1 cellular context compared by ENCODE assay signal in the genomic region with DNA sequence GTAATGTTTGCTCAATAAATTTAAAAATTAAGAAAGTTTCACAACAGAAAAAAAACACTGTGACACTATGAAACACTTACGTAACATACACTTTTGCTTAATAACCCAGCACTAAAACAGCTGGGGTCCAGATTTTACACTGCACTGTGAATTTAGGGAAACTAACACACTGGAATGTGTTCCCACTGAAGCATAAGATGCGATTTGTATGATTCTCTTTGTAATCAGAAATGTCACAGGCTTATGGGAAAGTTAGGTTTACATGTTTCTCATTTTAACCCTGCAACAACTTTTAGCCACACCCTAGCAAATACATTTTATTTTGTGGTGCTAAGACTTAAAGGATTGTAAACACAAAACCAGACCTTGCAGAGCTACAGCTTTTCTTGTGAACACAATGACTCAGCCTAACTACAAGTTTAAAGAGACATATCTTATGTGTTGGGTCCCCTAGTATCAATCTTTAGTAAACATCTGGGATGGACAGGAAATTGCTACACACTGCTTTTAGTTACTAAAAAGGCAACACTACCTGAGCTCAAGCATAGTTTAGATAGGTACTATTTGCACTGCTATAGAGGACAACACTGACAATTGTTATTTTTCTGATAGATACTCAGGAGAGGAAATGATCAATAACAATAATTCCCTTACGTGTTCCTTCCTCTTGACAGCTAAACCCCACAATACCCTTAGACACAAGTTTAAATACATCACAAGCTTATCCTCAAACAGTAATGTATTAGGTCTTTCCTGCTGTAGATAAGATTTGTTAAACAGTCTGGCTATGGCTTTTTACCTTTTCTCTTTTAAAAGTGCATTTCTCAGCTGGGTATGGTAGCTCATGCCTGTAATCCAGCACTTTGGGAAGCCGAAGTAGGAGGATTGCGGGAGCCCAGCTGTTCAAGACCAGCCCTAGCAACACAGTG.
TF ChIP-seq lines count a peak whose summit lies in the region.

No MANE protein-coding gene starts in this region.

TF ChIP-seq in HepG2, 621 proteins besides CTCF, POLR2A, EP300 and RAD21 (continued from another document and continues in another):
- TF ChIP-seq ZNF687 (CRISPR knock-in tag; IDR thresholded peaks at IDR 0.05): no peak
- TF ChIP-seq ZNF18 (CRISPR knock-in tag; IDR thresholded peaks at IDR 0.05; ENCODE audit: insufficient replicate concordance): no peak
- TF ChIP-seq ZNF296 (CRISPR knock-in tag; conservative IDR thresholded peaks at IDR 0.05): no peak
- TF ChIP-seq, protein P1, sequence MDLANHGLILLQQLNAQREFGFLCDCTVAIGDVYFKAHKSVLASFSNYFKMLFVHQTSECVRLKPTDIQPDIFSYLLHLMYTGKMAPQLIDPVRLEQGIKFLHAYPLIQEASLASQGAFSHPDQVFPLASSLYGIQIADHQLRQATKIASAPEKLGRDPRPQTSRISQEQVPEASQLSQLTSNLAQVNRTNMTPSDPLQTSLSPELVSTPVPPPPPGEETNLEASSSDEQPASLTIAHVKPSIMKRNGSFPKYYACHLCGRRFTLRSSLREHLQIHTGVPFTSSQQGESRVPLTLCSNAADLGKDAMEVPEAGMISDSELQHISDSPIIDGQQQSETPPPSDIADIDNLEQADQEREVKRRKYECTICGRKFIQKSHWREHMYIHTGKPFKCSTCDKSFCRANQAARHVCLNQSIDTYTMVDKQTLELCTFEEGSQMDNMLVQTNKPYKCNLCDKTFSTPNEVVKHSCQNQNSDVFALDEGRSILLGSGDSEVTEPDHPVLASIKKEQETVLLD (CRISPR knock-in tag; IDR thresholded peaks at IDR 0.05; ENCODE audit: low read depth): 0 out of 2 replicates have a peak, but pooled peaks have one; percentile 49
- TF ChIP-seq NCOR1 (IDR thresholded peaks at IDR 0.05; ENCODE audit: borderline replicate concordance, low read length): no peak
- no peak for TF ChIP-seq CBX5 (CRISPR knock-in tag; IDR thresholded peaks at IDR 0.05; ENCODE audit: borderline replicate concordance)
- no peak for TF ChIP-seq TBP (CRISPR knock-in tag; IDR thresholded peaks at IDR 0.05)
- peak; percentile 82; the same call in 1 of the 2 replicates for TF ChIP-seq GFI1 (CRISPR knock-in tag; IDR thresholded peaks at IDR 0.05; ENCODE audit: borderline replicate concordance)
- TF ChIP-seq ZNF276 (CRISPR knock-in tag; IDR thresholded peaks at IDR 0.05; ENCODE audit: low read depth): no peak
- TF ChIP-seq MTA1 (CRISPR knock-in tag; IDR thresholded peaks at IDR 0.05; ENCODE audit: borderline replicate concordance): no peak
- no peak for TF ChIP-seq HOXA7 (CRISPR knock-in tag; IDR thresholded peaks at IDR 0.05)
- TF ChIP-seq ZNF432 (CRISPR knock-in tag; IDR thresholded peaks at IDR 0.05; ENCODE audit: borderline replicate concordance): no peak
- 0 out of 2 replicates have a peak, but pooled peaks have one; percentile 36 for TF ChIP-seq ZNF414 (CRISPR knock-in tag; IDR thresholded peaks at IDR 0.05)
- TF ChIP-seq TOE1 (CRISPR knock-in tag; IDR thresholded peaks at IDR 0.05): no peak
- no peak for TF ChIP-seq GTF2F1 (IDR thresholded peaks at IDR 0.05; ENCODE audit: low read length)
- no peak; the same call in 1 of the 2 replicates for TF ChIP-seq ZNF558 (CRISPR knock-in tag; IDR thresholded peaks at IDR 0.05; ENCODE audit: borderline replicate concordance)
- TF ChIP-seq ZNF800 (CRISPR knock-in tag; IDR thresholded peaks at IDR 0.05): peak; percentile 69; the same call in 1 of the 2 replicates
- peak; percentile 89 for TF ChIP-seq RXRB (CRISPR knock-in tag; IDR thresholded peaks at IDR 0.05; ENCODE audit: borderline replicate concordance)
- TF ChIP-seq TEAD3 (CRISPR knock-in tag; optimal IDR thresholded peaks at IDR 0.05; ENCODE audit: borderline replicate concordance): peak; percentile 44
- TF ChIP-seq PBX3 (CRISPR knock-in tag; IDR thresholded peaks at IDR 0.05; ENCODE audit: borderline replicate concordance): no peak
- TF ChIP-seq CERS6 (CRISPR knock-in tag; IDR thresholded peaks at IDR 0.05): no peak
- TF ChIP-seq ZNF768 (CRISPR knock-in tag; IDR thresholded peaks at IDR 0.05): no peak
- no peak for TF ChIP-seq TERF1 (CRISPR knock-in tag; IDR thresholded peaks at IDR 0.05)
- no peak for TF ChIP-seq KAT7 (CRISPR knock-in tag; IDR thresholded peaks at IDR 0.05; ENCODE audit: borderline replicate concordance)
- no peak for TF ChIP-seq BRD4 (CRISPR knock-in tag; IDR thresholded peaks at IDR 0.05)
- TF ChIP-seq, protein P2, sequence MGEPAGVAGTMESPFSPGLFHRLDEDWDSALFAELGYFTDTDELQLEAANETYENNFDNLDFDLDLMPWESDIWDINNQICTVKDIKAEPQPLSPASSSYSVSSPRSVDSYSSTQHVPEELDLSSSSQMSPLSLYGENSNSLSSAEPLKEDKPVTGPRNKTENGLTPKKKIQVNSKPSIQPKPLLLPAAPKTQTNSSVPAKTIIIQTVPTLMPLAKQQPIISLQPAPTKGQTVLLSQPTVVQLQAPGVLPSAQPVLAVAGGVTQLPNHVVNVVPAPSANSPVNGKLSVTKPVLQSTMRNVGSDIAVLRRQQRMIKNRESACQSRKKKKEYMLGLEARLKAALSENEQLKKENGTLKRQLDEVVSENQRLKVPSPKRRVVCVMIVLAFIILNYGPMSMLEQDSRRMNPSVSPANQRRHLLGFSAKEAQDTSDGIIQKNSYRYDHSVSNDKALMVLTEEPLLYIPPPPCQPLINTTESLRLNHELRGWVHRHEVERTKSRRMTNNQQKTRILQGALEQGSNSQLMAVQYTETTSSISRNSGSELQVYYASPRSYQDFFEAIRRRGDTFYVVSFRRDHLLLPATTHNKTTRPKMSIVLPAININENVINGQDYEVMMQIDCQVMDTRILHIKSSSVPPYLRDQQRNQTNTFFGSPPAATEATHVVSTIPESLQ (CRISPR knock-in tag; conservative IDR thresholded peaks at IDR 0.05): no peak
- TF ChIP-seq CENPX (CRISPR knock-in tag; IDR thresholded peaks at IDR 0.05): no peak
- TF ChIP-seq RFXAP (CRISPR knock-in tag; IDR thresholded peaks at IDR 0.05; ENCODE audit: borderline replicate concordance): no peak
- no peak for TF ChIP-seq MNT (IDR thresholded peaks at IDR 0.05)
- TF ChIP-seq ZFY (CRISPR knock-in tag; IDR thresholded peaks at IDR 0.05): no peak
- peak; percentile 60; the same call in 1 of the 2 replicates for TF ChIP-seq SATB2 (CRISPR knock-in tag; IDR thresholded peaks at IDR 0.05)
- no peak for TF ChIP-seq IKZF1 (IDR thresholded peaks at IDR 0.05)
- no peak; the same call in 1 of the 2 replicates for TF ChIP-seq KMT2A (CRISPR knock-in tag; IDR thresholded peaks at IDR 0.05)
- no peak for TF ChIP-seq SUZ12 (IDR thresholded peaks at IDR 0.05; ENCODE audit: low read depth, low read length)
